1 cellular context compared by ENCODE assay signal in genomic region chr1:2575801-2576663, GRCh38.
TF ChIP-seq lines count a peak whose summit lies in the region.

No MANE protein-coding gene starts in this region.

TF ChIP-seq in HepG2, 621 proteins besides CTCF, POLR2A, EP300 and RAD21 (continued from another document and continues in another):
- TF ChIP-seq PREB (CRISPR knock-in tag; IDR thresholded peaks at IDR 0.05): no peak
- peak; percentile 40; the same call in 1 of the 2 replicates for TF ChIP-seq HOXA3 (CRISPR knock-in tag; IDR thresholded peaks at IDR 0.05)
- TF ChIP-seq GABPB1 (CRISPR knock-in tag; IDR thresholded peaks at IDR 0.05): peak; percentile 50
- no peak for TF ChIP-seq ZBTB42 (CRISPR knock-in tag; IDR thresholded peaks at IDR 0.05)
- TF ChIP-seq PHF20 (CRISPR knock-in tag; IDR thresholded peaks at IDR 0.05): 0 out of 2 replicates have a peak, but pooled peaks have one; percentile 55
- TF ChIP-seq MLXIP (CRISPR knock-in tag; IDR thresholded peaks at IDR 0.05; ENCODE audit: borderline replicate concordance): no peak
- no peak for TF ChIP-seq NFE2 (CRISPR knock-in tag; IDR thresholded peaks at IDR 0.05)
- TF ChIP-seq SRF (IDR thresholded peaks at IDR 0.05; ENCODE audit: low read depth, low read length): no peak
- peak; percentile 72 for TF ChIP-seq KDM6A (CRISPR knock-in tag; IDR thresholded peaks at IDR 0.05; ENCODE audit: low read depth)
- no peak for TF ChIP-seq ZNF329 (CRISPR knock-in tag; IDR thresholded peaks at IDR 0.05; ENCODE audit: low read depth)
- no peak for TF ChIP-seq NCOA5 (CRISPR knock-in tag; IDR thresholded peaks at IDR 0.05)
- no peak for TF ChIP-seq ZNF619 (CRISPR knock-in tag; IDR thresholded peaks at IDR 0.05)
- TF ChIP-seq CSRNP2 (CRISPR knock-in tag; conservative IDR thresholded peaks at IDR 0.05; ENCODE audit: low read depth): no peak
- TF ChIP-seq POLR2AphosphoS5 (IDR thresholded peaks at IDR 0.05; ENCODE audit: low read depth, low read length): peak; percentile 64
- TF ChIP-seq RFX5 (IDR thresholded peaks at IDR 0.05; ENCODE audit: low read depth, low read length): no peak
- TF ChIP-seq HNF1B (CRISPR knock-in tag; IDR thresholded peaks at IDR 0.05): peak; percentile 90
- peak; percentile 53; the same call in 1 of the 3 replicates for TF ChIP-seq MXI1 (IDR thresholded peaks at IDR 0.05; ENCODE audit: borderline replicate concordance, low read depth, low read length)
- TF ChIP-seq HMG20B (CRISPR knock-in tag; conservative IDR thresholded peaks at IDR 0.05): 0 out of 2 replicates have a peak, but pooled peaks have one; percentile 62
- no peak for TF ChIP-seq ZNF205 (CRISPR knock-in tag; IDR thresholded peaks at IDR 0.05)
- no peak for TF ChIP-seq FOXA1 (IDR thresholded peaks at IDR 0.05)
- TF ChIP-seq FOXA1 (CRISPR knock-in tag; IDR thresholded peaks at IDR 0.05): peak; percentile 78
- no peak for TF ChIP-seq NR2F2 (IDR thresholded peaks at IDR 0.05; ENCODE audit: borderline replicate concordance, low read depth)
- no peak for TF ChIP-seq ARID3A (IDR thresholded peaks at IDR 0.05; ENCODE audit: low read depth, low read length)
- peak; percentile 78 for TF ChIP-seq RXRB (CRISPR knock-in tag; IDR thresholded peaks at IDR 0.05; ENCODE audit: borderline replicate concordance)
- no peak for TF ChIP-seq ISX (CRISPR knock-in tag; conservative IDR thresholded peaks at IDR 0.05)
- TF ChIP-seq RARA (CRISPR knock-in tag; IDR thresholded peaks at IDR 0.05): peak; percentile 87
- TF ChIP-seq ZXDC (CRISPR knock-in tag; IDR thresholded peaks at IDR 0.05): no peak
- no peak for TF ChIP-seq ZNF296 (CRISPR knock-in tag; conservative IDR thresholded peaks at IDR 0.05)
- TF ChIP-seq GRHL1 (CRISPR knock-in tag; conservative IDR thresholded peaks at IDR 0.05): no peak
- no peak for TF ChIP-seq HNRNPUL1 (IDR thresholded peaks at IDR 0.05; ENCODE audit: low read depth, low read length)
- no peak for TF ChIP-seq PAX8 (CRISPR knock-in tag; IDR thresholded peaks at IDR 0.05; ENCODE audit: borderline replicate concordance)
- TF ChIP-seq ZNF337 (CRISPR knock-in tag; IDR thresholded peaks at IDR 0.05; ENCODE audit: borderline replicate concordance, low read depth): no peak
- no peak for TF ChIP-seq SRSF4 (IDR thresholded peaks at IDR 0.05; ENCODE audit: low read depth, low read length, poor library complexity, severe bottlenecking)
- TF ChIP-seq ZFP36L2 (CRISPR knock-in tag; IDR thresholded peaks at IDR 0.05): no peak
- TF ChIP-seq ZNF251 (CRISPR knock-in tag; IDR thresholded peaks at IDR 0.05): no peak
- peak; percentile 47; the same call in 1 of the 2 replicates for TF ChIP-seq SP4 (CRISPR knock-in tag; IDR thresholded peaks at IDR 0.05)
- no peak for TF ChIP-seq ZNF253 (CRISPR knock-in tag; IDR thresholded peaks at IDR 0.05; ENCODE audit: borderline replicate concordance)
- no peak for TF ChIP-seq ZNF33A (CRISPR knock-in tag; IDR thresholded peaks at IDR 0.05; ENCODE audit: borderline replicate concordance)
- peak; percentile 66 for TF ChIP-seq IKZF5 (CRISPR knock-in tag; IDR thresholded peaks at IDR 0.05)
- no peak for TF ChIP-seq TRAFD1 (CRISPR knock-in tag; IDR thresholded peaks at IDR 0.05; ENCODE audit: borderline replicate concordance)
- TF ChIP-seq ZBTB26 (CRISPR knock-in tag; IDR thresholded peaks at IDR 0.05; ENCODE audit: borderline replicate concordance): no peak
- no peak for TF ChIP-seq ZNF564 (CRISPR knock-in tag; IDR thresholded peaks at IDR 0.05)
- no peak for TF ChIP-seq ZNF598 (CRISPR knock-in tag; IDR thresholded peaks at IDR 0.05; ENCODE audit: borderline replicate concordance)
- no peak; the same call in 1 of the 2 replicates for TF ChIP-seq AKAP8 (CRISPR knock-in tag; IDR thresholded peaks at IDR 0.05)
- TF ChIP-seq ZNF780A (CRISPR knock-in tag; IDR thresholded peaks at IDR 0.05): no peak
- TF ChIP-seq ZNF282 (IDR thresholded peaks at IDR 0.05; ENCODE audit: partially characterized antibody): no peak
- TF ChIP-seq PHF21A (CRISPR knock-in tag; IDR thresholded peaks at IDR 0.05): peak; percentile 88
- no peak for TF ChIP-seq TRIM24 (CRISPR knock-in tag; IDR thresholded peaks at IDR 0.05)
- TF ChIP-seq FOXJ3 (CRISPR knock-in tag; IDR thresholded peaks at IDR 0.05; ENCODE audit: borderline replicate concordance): 0 out of 2 replicates have a peak, but pooled peaks have one; percentile 22
